In the genomic region with DNA sequence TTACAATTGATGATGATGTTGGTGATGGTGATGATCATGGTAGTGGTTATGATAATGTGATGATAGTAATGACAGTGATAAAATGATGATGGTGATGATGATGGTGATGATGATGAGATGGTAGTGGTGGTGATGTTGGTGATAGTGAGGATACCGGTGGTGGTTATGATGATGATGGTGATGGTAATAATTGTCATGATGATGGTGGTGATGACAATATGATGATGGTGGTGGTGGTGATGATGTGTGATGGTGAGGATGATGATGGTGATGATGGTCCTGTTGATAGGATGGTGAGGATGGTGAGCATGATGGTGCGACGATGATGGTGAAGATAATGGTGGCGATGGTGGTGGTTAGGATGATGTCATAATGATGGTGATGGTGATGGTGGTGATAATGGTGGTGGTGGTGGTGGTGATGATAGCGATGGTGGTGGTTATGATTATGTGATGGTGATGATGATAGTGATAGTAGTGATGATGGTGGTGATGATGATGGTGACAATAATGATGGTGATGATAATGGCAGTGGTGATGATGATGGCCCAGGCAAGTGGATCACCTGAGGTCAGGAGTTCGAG, we compare ENCODE assay signal across 3 cellular contexts.
TF ChIP-seq lines count a peak whose summit lies in the region.

No MANE protein-coding gene starts in this region.

TF ChIP-seq in HEK293, 187 proteins besides CTCF, POLR2A, EP300 and RAD21 (continued from another document and continues in another):
- no peak for TF ChIP-seq YY1 (tag by site-specific recombination; IDR thresholded peaks at IDR 0.05)
- no peak for TF ChIP-seq ZNF624 (tag by site-specific recombination; IDR thresholded peaks at IDR 0.05)
- TF ChIP-seq SP3 (tag by site-specific recombination; IDR thresholded peaks at IDR 0.05) = no peak
- peak; percentile 5; the same call in 1 of the 2 replicates for TF ChIP-seq ZNF777 (tag by site-specific recombination; IDR thresholded peaks at IDR 0.05; ENCODE audit: borderline replicate concordance)
- TF ChIP-seq, protein P1, sequence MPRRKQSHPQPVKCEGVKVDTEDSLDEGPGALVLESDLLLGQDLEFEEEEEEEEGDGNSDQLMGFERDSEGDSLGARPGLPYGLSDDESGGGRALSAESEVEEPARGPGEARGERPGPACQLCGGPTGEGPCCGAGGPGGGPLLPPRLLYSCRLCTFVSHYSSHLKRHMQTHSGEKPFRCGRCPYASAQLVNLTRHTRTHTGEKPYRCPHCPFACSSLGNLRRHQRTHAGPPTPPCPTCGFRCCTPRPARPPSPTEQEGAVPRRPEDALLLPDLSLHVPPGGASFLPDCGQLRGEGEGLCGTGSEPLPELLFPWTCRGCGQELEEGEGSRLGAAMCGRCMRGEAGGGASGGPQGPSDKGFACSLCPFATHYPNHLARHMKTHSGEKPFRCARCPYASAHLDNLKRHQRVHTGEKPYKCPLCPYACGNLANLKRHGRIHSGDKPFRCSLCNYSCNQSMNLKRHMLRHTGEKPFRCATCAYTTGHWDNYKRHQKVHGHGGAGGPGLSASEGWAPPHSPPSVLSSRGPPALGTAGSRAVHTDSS (tag by site-specific recombination; IDR thresholded peaks at IDR 0.05) = peak; percentile 70; the same call in 1 of the 2 replicates
- TF ChIP-seq, protein P2, sequence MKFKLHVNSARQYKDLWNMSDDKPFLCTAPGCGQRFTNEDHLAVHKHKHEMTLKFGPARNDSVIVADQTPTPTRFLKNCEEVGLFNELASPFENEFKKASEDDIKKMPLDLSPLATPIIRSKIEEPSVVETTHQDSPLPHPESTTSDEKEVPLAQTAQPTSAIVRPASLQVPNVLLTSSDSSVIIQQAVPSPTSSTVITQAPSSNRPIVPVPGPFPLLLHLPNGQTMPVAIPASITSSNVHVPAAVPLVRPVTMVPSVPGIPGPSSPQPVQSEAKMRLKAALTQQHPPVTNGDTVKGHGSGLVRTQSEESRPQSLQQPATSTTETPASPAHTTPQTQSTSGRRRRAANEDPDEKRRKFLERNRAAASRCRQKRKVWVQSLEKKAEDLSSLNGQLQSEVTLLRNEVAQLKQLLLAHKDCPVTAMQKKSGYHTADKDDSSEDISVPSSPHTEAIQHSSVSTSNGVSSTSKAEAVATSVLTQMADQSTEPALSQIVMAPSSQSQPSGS (tag by site-specific recombination; IDR thresholded peaks at IDR 0.05; ENCODE audit: low read depth) = peak; percentile 76
- no peak for TF ChIP-seq ZNF292 (tag by site-specific recombination; IDR thresholded peaks at IDR 0.05; ENCODE audit: borderline replicate concordance, low read depth)
- no peak for TF ChIP-seq SALL2 (tag by site-specific recombination; IDR thresholded peaks at IDR 0.05; ENCODE audit: borderline replicate concordance)
- no peak for TF ChIP-seq ZNF623 (tag by site-specific recombination; IDR thresholded peaks at IDR 0.05)
- no peak for TF ChIP-seq BCL11B (tag by site-specific recombination; IDR thresholded peaks at IDR 0.05; ENCODE audit: low read depth)
- TF ChIP-seq IKZF3 (tag by site-specific recombination; IDR thresholded peaks at IDR 0.05) = no peak
- 0 out of 2 replicates have a peak, but pooled peaks have one; percentile 5 for TF ChIP-seq ZNF621 (tag by site-specific recombination; IDR thresholded peaks at IDR 0.05)
- TF ChIP-seq ZNF221 (tag by site-specific recombination; IDR thresholded peaks at IDR 0.05; ENCODE audit: borderline replicate concordance) = no peak
- no peak for TF ChIP-seq ZNF394 (tag by site-specific recombination; IDR thresholded peaks at IDR 0.05; ENCODE audit: borderline replicate concordance)
- TF ChIP-seq KLF10 (tag by site-specific recombination; IDR thresholded peaks at IDR 0.05) = no peak
- TF ChIP-seq ZNF114 (tag by site-specific recombination; IDR thresholded peaks at IDR 0.05) = no peak
- no peak for TF ChIP-seq WT1 (tag by site-specific recombination; IDR thresholded peaks at IDR 0.05)

TF ChIP-seq in IMR-90, 13 proteins besides CTCF, POLR2A, EP300 and RAD21:
- TF ChIP-seq, protein P3, sequence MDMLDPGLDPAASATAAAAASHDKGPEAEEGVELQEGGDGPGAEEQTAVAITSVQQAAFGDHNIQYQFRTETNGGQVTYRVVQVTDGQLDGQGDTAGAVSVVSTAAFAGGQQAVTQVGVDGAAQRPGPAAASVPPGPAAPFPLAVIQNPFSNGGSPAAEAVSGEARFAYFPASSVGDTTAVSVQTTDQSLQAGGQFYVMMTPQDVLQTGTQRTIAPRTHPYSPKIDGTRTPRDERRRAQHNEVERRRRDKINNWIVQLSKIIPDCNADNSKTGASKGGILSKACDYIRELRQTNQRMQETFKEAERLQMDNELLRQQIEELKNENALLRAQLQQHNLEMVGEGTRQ (IDR thresholded peaks at IDR 0.05; ENCODE audit: low read depth, low read length) = no peak
- no peak for TF ChIP-seq MAZ (IDR thresholded peaks at IDR 0.05; ENCODE audit: borderline replicate concordance, low read depth, low read length)
- TF ChIP-seq BHLHE40 (IDR thresholded peaks at IDR 0.05; ENCODE audit: low read depth, low read length) = no peak
- no peak for TF ChIP-seq MXI1 (IDR thresholded peaks at IDR 0.05; ENCODE audit: borderline replicate concordance, low read depth, low read length)
- no peak for TF ChIP-seq NFE2L2 (IDR thresholded peaks at IDR 0.05; ENCODE audit: low read depth, low read length)
- no peak for TF ChIP-seq FOS (IDR thresholded peaks at IDR 0.05; ENCODE audit: low read depth, low read length)
- no peak for TF ChIP-seq RCOR1 (IDR thresholded peaks at IDR 0.05; ENCODE audit: insufficient replicate concordance, low read length)
- no peak for TF ChIP-seq RFX5 (IDR thresholded peaks at IDR 0.05; ENCODE audit: low read depth, low read length)

TF ChIP-seq in HepG2, 621 proteins besides CTCF, POLR2A, EP300 and RAD21 (continued from another document):
- TF ChIP-seq SOX6 (IDR thresholded peaks at IDR 0.05) (0 out of 2 replicates have a peak, but pooled peaks have one; percentile 14), SOX6 (CRISPR knock-in tag; IDR thresholded peaks at IDR 0.05) (no peak), ZNF431 (CRISPR knock-in tag; IDR thresholded peaks at IDR 0.05; ENCODE audit: borderline replicate concordance, low read depth) (no peak), ZNF260 (CRISPR knock-in tag; IDR thresholded peaks at IDR 0.05; ENCODE audit: borderline replicate concordance, low read depth) (no peak), CREB1 (IDR thresholded peaks at IDR 0.05) (peak; percentile 94), CREB1 (CRISPR knock-in tag; IDR thresholded peaks at IDR 0.05) (no peak), NBN (conservative IDR thresholded peaks at IDR 0.05) (0 out of 2 replicates have a peak, but pooled peaks have one; percentile 9), ZNF282 (IDR thresholded peaks at IDR 0.05; ENCODE audit: partially characterized antibody) (no peak), ZNF589 (CRISPR knock-in tag; conservative IDR thresholded peaks at IDR 0.05) (no peak), ATF7 (IDR thresholded peaks at IDR 0.05) (peak; percentile 99), ATF7 (CRISPR knock-in tag; IDR thresholded peaks at IDR 0.05) (no peak)
